ENCODE assay signal across 26 cellular contexts in genomic region chr1:209257021-209257420, GRCh38.
"Had no signal": no experiment of that assay in that cellular context is flagged by ENCODE, and none has a peak within 500 bp of the region (broad histone marks: within the 10 kb centered on the region; RNA-seq: fewer than 3 reads in every experiment).

No MANE protein-coding gene starts in this region.

- H3K4me3 ChIP-seq: adrenal gland, body of pancreas, cardiac muscle cell, colonic mucosa, gastrocnemius medialis, hepatocyte, left ventricle myocardium inferior, lung, mucosa of descending colon, right lobe of liver, tibial nerve had no signal

- DNase-seq: activated CD4-positive, alpha-beta T cell treated with anti-CD3 and anti-CD28 coated beads for 4 hours; activated CD4-positive, alpha-beta T cell treated with anti-CD3 and anti-CD28 coated beads, Interleukin-2, amount 50 U/mL, for 4 hours; activated effector memory CD4-positive, alpha-beta T cell treated with Interleukin-2 at 50 U/mL for 16 hours; activated naive CD4-positive, alpha-beta T cell treated with Interleukin-2 at 50 U/mL for 16 hours; activated naive CD8-positive, alpha-beta T cell treated with anti-CD3 and anti-CD28 coated beads for 36 hours; activated T-cell treated with anti-CD3 and anti-CD28 coated beads for 4 hours; adrenal gland; aorta; body of pancreas; cerebellar nuclear complex; colonic mucosa; effector memory CD4-positive, alpha-beta T cell; gastrocnemius medialis; islet precursor cell; left ventricle myocardium inferior; mucosa of descending colon; right lobe of liver; stimulated activated CD4-positive, alpha-beta T cell treated with anti-CD3 and anti-CD28 coated beads, Interleukin-2, amount 100 ng/mL, for 48 hours; stimulated activated naive CD4-positive, alpha-beta T cell treated with Interleukin-2 at 50 U/mL for 16 hours; T-helper 9 cell had no signal

- FAIRE-seq: TTC549 had no signal

- ATAC-seq: body of pancreas; gastrocnemius medialis; mucosa of descending colon; natural killer cell treated with Interleukin-12 subunit alpha and Interleukin-12 subunit beta and Interleukin-15 and Interleukin-18, amount 100 ng/mL, for 72 hours; right lobe of liver had no signal

- H3K36me3 ChIP-seq: adrenal gland, cardiac muscle cell, colonic mucosa, gastrocnemius medialis, left ventricle myocardium inferior, right lobe of liver, tibial nerve had no signal

- H3K27me3 ChIP-seq: adrenal gland, body of pancreas, cardiac muscle cell, colonic mucosa, gastrocnemius medialis, hepatocyte, right lobe of liver, tibial nerve had no signal
